ENCODE assay signal across 1 cellular context in the genomic region with DNA sequence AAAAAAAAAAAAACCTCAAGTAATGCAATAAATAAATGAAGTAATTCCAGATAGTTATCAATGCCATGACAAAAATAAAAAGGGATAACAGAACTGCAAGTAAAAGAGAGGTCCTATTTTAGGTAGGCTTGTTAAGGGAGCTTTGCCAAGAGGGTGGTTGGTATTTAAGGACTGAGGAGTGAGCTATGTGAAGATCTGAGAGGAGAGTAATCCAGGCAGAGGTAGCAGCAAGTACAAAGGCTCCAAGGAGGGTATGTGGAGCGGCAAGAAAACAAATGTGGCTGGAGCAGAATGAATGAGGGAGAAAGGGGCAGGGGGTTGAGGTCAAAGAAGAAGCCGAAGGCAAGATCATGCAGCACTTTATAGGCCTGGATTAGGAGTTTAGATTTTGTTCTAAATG.
TF ChIP-seq lines count a peak whose summit lies in the region.

No MANE protein-coding gene starts in this region.

TF ChIP-seq in GM23338, 12 proteins besides CTCF, POLR2A, EP300 and RAD21 (continued from another document):
- TF ChIP-seq, protein P1, sequence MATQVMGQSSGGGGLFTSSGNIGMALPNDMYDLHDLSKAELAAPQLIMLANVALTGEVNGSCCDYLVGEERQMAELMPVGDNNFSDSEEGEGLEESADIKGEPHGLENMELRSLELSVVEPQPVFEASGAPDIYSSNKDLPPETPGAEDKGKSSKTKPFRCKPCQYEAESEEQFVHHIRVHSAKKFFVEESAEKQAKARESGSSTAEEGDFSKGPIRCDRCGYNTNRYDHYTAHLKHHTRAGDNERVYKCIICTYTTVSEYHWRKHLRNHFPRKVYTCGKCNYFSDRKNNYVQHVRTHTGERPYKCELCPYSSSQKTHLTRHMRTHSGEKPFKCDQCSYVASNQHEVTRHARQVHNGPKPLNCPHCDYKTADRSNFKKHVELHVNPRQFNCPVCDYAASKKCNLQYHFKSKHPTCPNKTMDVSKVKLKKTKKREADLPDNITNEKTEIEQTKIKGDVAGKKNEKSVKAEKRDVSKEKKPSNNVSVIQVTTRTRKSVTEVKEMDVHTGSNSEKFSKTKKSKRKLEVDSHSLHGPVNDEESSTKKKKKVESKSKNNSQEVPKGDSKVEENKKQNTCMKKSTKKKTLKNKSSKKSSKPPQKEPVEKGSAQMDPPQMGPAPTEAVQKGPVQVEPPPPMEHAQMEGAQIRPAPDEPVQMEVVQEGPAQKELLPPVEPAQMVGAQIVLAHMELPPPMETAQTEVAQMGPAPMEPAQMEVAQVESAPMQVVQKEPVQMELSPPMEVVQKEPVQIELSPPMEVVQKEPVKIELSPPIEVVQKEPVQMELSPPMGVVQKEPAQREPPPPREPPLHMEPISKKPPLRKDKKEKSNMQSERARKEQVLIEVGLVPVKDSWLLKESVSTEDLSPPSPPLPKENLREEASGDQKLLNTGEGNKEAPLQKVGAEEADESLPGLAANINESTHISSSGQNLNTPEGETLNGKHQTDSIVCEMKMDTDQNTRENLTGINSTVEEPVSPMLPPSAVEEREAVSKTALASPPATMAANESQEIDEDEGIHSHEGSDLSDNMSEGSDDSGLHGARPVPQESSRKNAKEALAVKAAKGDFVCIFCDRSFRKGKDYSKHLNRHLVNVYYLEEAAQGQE (IDR thresholded peaks at IDR 0.05; ENCODE audit: unreplicated experiment) = no peak
- TF ChIP-seq EZH2phosphoT487 (IDR thresholded peaks at IDR 0.05; ENCODE audit: unreplicated experiment) (no peak), EZH2 (IDR thresholded peaks at IDR 0.05; ENCODE audit: low read depth, unreplicated experiment) (no peak), JUNB (IDR thresholded peaks at IDR 0.05; ENCODE audit: unreplicated experiment) (no peak), CREB1 (CRISPR knock-in tag; IDR thresholded peaks at IDR 0.05; ENCODE audit: low read depth) (no peak), NANOG (IDR thresholded peaks at IDR 0.05; ENCODE audit: borderline replicate concordance) (no peak)
- TF ChIP-seq, protein P2, sequence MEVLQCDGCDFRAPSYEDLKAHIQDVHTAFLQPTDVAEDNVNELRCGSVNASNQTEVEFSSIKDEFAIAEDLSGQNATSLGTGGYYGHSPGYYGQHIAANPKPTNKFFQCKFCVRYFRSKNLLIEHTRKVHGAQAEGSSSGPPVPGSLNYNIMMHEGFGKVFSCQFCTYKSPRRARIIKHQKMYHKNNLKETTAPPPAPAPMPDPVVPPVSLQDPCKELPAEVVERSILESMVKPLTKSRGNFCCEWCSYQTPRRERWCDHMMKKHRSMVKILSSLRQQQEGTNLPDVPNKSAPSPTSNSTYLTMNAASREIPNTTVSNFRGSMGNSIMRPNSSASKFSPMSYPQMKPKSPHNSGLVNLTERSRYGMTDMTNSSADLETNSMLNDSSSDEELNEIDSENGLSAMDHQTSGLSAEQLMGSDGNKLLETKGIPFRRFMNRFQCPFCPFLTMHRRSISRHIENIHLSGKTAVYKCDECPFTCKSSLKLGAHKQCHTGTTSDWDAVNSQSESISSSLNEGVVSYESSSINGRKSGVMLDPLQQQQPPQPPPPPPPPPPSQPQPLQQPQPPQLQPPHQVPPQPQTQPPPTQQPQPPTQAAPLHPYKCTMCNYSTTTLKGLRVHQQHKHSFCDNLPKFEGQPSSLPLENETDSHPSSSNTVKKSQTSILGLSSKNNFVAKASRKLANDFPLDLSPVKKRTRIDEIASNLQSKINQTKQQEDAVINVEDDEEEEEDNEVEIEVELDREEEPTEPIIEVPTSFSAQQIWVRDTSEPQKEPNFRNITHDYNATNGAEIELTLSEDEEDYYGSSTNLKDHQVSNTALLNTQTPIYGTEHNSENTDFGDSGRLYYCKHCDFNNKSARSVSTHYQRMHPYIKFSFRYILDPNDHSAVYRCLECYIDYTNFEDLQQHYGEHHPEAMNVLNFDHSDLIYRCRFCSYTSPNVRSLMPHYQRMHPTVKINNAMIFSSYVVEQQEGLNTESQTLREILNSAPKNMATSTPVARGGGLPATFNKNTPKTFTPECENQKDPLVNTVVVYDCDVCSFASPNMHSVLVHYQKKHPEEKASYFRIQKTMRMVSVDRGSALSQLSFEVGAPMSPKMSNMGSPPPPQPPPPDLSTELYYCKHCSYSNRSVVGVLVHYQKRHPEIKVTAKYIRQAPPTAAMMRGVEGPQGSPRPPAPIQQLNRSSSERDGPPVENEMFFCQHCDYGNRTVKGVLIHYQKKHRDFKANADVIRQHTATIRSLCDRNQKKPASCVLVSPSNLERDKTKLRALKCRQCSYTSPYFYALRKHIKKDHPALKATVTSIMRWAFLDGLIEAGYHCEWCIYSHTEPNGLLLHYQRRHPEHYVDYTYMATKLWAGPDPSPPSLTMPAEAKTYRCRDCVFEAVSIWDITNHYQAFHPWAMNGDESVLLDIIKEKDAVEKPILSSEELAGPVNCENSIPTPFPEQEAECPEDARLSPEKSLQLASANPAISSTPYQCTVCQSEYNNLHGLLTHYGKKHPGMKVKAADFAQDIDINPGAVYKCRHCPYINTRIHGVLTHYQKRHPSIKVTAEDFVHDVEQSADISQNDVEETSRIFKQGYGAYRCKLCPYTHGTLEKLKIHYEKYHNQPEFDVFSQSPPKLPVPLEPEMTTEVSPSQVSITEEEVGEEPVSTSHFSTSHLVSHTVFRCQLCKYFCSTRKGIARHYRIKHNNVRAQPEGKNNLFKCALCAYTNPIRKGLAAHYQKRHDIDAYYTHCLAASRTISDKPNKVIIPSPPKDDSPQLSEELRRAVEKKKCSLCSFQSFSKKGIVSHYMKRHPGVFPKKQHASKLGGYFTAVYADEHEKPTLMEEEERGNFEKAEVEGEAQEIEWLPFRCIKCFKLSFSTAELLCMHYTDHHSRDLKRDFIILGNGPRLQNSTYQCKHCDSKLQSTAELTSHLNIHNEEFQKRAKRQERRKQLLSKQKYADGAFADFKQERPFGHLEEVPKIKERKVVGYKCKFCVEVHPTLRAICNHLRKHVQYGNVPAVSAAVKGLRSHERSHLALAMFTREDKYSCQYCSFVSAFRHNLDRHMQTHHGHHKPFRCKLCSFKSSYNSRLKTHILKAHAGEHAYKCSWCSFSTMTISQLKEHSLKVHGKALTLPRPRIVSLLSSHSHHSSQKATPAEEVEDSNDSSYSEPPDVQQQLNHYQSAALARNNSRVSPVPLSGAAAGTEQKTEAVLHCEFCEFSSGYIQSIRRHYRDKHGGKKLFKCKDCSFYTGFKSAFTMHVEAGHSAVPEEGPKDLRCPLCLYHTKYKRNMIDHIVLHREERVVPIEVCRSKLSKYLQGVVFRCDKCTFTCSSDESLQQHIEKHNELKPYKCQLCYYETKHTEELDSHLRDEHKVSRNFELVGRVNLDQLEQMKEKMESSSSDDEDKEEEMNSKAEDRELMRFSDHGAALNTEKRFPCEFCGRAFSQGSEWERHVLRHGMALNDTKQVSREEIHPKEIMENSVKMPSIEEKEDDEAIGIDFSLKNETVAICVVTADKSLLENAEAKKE (CRISPR knock-in tag; IDR thresholded peaks at IDR 0.05) = no peak
